In the genomic region with DNA sequence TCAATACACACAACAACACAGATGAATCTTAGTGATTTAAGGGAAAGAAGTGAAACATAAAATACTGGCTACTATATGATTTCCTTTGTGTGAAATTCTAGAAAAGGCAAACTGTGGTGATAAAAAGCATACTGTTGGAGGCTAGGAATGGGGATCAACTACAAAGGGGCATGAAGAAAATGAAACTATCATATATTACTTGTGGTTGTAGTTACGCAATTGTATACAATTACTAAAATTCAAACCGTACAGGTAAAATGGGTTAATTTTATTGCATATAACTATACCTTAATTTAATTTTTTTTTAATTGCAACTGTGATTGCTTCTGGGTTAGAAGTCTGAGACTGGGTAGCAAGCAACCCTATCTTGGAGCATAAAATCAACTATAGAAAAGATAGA, we compare ENCODE assay signal across 29 cellular contexts.
"Had no signal": no experiment of that assay in that cellular context is flagged by ENCODE, and none has a peak within 500 bp of the region (broad histone marks: within the 10 kb centered on the region; RNA-seq: fewer than 3 reads in every experiment).

No MANE protein-coding gene starts in this region.

- H3K4me3 Mint-ChIP-seq: stimulated activated effector memory CD8-positive, alpha-beta T cell treated with anti-CD3 and anti-CD28 coated beads, Interleukin-12 subunit alpha, Interleukin-12 subunit beta, amount 100 ng/mL, for 72 hours; stimulated activated memory B cell treated with anti-CD40 and anti-IgM and Interleukin-4, amounts not matched to agents 10 μg/mL and 1 μg/mL and 100 μg/mL, for 72 hours; stimulated activated naive B cell treated with anti-CD40 and anti-IgM and Interleukin-4, amounts not matched to agents 10 μg/mL and 1 μg/mL and 100 μg/mL, for 72 hours; stimulated activated naive CD8-positive, alpha-beta T cell treated with anti-CD3 and anti-CD28 coated beads, Interleukin-15, amount 100 ng/mL, for 72 hours; stimulated activated naive CD8-positive, alpha-beta T cell treated with anti-CD3 and anti-CD28 coated beads, Interleukin-15, Interleukin-2, amounts not matched to agents 100 ng/mL and 50 ng/mL, for 24 hours; type B pancreatic cell had no signal

- FAIRE-seq: urothelium cell line had no signal

- H3K27ac ChIP-seq: stomach, suprapubic skin, testis, thoracic aorta, thyroid gland, tibial artery, tibial nerve, transverse colon, upper lobe of left lung, upper lobe of right lung, uterus, vagina had no signal

- ATAC-seq: stimulated activated effector memory CD8-positive, alpha-beta T cell treated with anti-CD3 and anti-CD28 coated beads, Interleukin-12 subunit alpha, Interleukin-12 subunit beta, amount 100 ng/mL, for 72 hours; stimulated activated memory B cell treated with anti-CD40 and anti-IgM and Interleukin-4, amounts not matched to agents 10 μg/mL and 1 μg/mL and 100 μg/mL, for 72 hours; stimulated activated naive B cell treated with anti-CD40 and anti-IgM and Interleukin-4, amounts not matched to agents 10 μg/mL and 1 μg/mL and 100 μg/mL, for 72 hours; stimulated activated naive CD8-positive, alpha-beta T cell treated with anti-CD3 and anti-CD28 coated beads, Interleukin-15, amount 100 ng/mL, for 72 hours; stimulated activated naive CD8-positive, alpha-beta T cell treated with anti-CD3 and anti-CD28 coated beads, Interleukin-15, Interleukin-2, amounts not matched to agents 100 U/mL and 50 U/mL, for 24 hours; upper lobe of right lung had no signal

- H3K4me1 ChIP-seq: stomach, suprapubic skin, testis, thyroid gland, tibial artery, tibial nerve, transverse colon, upper lobe of left lung, upper lobe of right lung, uterus, vagina had no signal

- H3K27me3 ChIP-seq: stomach, suprapubic skin, testis, thyroid gland, tibial artery, tibial nerve, transverse colon, upper lobe of left lung, upper lobe of right lung, uterus, vagina had no signal

- H3K36me3 ChIP-seq: uterus had no signal

- H3K4me1 Mint-ChIP-seq: stimulated activated memory B cell treated with anti-CD40 and anti-IgM and Interleukin-4, amounts not matched to agents 10 μg/mL and 1 μg/mL and 100 μg/mL, for 72 hours; stimulated activated naive B cell treated with anti-CD40 and anti-IgM and Interleukin-4, amounts not matched to agents 10 μg/mL and 1 μg/mL and 100 μg/mL, for 72 hours; stimulated activated naive CD8-positive, alpha-beta T cell treated with anti-CD3 and anti-CD28 coated beads, Interleukin-15, amount 100 ng/mL, for 72 hours had no signal

- H3K27me3 Mint-ChIP-seq: stimulated activated memory B cell treated with anti-CD40 and anti-IgM and Interleukin-4, amounts not matched to agents 10 μg/mL and 1 μg/mL and 100 μg/mL, for 72 hours; stimulated activated naive B cell treated with anti-CD40 and anti-IgM and Interleukin-4, amounts not matched to agents 10 μg/mL and 1 μg/mL and 100 μg/mL, for 72 hours; stimulated activated naive CD8-positive, alpha-beta T cell treated with anti-CD3 and anti-CD28 coated beads, Interleukin-15, amount 100 ng/mL, for 72 hours; stimulated activated naive CD8-positive, alpha-beta T cell treated with anti-CD3 and anti-CD28 coated beads, Interleukin-15, Interleukin-2, amounts not matched to agents 100 ng/mL and 50 ng/mL, for 24 hours; type B pancreatic cell had no signal

- H3K9me3 ChIP-seq: stomach, suprapubic skin, testis, thoracic aorta, thyroid gland, tibial artery, tibial nerve, transverse colon, upper lobe of left lung, upper lobe of right lung, uterus, vagina had no signal

- H3K4me3 ChIP-seq: stomach, suprapubic skin, testis, thoracic aorta, thyroid gland, tibial artery, tibial nerve, transverse colon, upper lobe of left lung, upper lobe of right lung, uterus, vagina had no signal

- DNase-seq: stimulated activated CD4-positive, alpha-beta T cell treated with anti-CD3 and anti-CD28 coated beads, Interleukin-2, amount 100 ng/mL, for 48 hours; stimulated activated CD4-positive, alpha-beta T cell treated with anti-CD3 and anti-CD28 coated beads, Interleukin-4, amount 100 ng/mL, for 1 hour; stimulated activated CD4-positive, alpha-beta T cell treated with anti-CD3 and anti-CD28 coated beads, Interleukin-4, amount 100 ng/mL, for 24 hours; stimulated activated CD4-positive, alpha-beta T cell treated with anti-CD3 and anti-CD28 coated beads, Interleukin-4, amount 100 ng/mL, for 4 hours; stimulated activated CD8-positive, alpha-beta memory T cell treated with anti-CD3 and anti-CD28 coated beads, Interleukin-4, amount 100 ng/mL, for 48 hours; stimulated activated naive B cell treated with anti-CD40 and anti-IgM and Interleukin-4, amounts not matched to agents 10 μg/mL and 1 μg/mL and 100 μg/mL, for 72 hours; stimulated activated naive CD4-positive, alpha-beta T cell; stimulated activated naive CD4-positive, alpha-beta T cell treated with Interleukin-2 at 50 U/mL for 16 hours; stimulated activated naive CD8-positive, alpha-beta T cell treated with anti-CD3 and anti-CD28 coated beads, Interleukin-15, amount 100 ng/mL, for 72 hours; stimulated activated naive CD8-positive, alpha-beta T cell treated with anti-CD3 and anti-CD28 coated beads, Interleukin-15, Interleukin-2, amounts not matched to agents 100 U/mL and 50 U/mL, for 24 hours; stomach; substantia nigra; testis; thyroid gland; tibial artery; transverse colon; trophoblast cell; upper lobe of left lung; upper lobe of right lung; uterus had no signal

- H3K9me3 Mint-ChIP-seq: stimulated activated effector memory CD8-positive, alpha-beta T cell treated with anti-CD3 and anti-CD28 coated beads, Interleukin-12 subunit alpha, Interleukin-12 subunit beta, amount 100 ng/mL, for 72 hours; stimulated activated memory B cell treated with anti-CD40 and anti-IgM and Interleukin-4, amounts not matched to agents 10 μg/mL and 1 μg/mL and 100 μg/mL, for 72 hours; stimulated activated naive B cell treated with anti-CD40 and anti-IgM and Interleukin-4, amounts not matched to agents 10 μg/mL and 1 μg/mL and 100 μg/mL, for 72 hours; stimulated activated naive CD8-positive, alpha-beta T cell treated with anti-CD3 and anti-CD28 coated beads, Interleukin-15, amount 100 ng/mL, for 72 hours; stimulated activated naive CD8-positive, alpha-beta T cell treated with anti-CD3 and anti-CD28 coated beads, Interleukin-15, Interleukin-2, amounts not matched to agents 100 ng/mL and 50 ng/mL, for 24 hours; type B pancreatic cell had no signal

- H3K27ac Mint-ChIP-seq: stimulated activated effector memory CD8-positive, alpha-beta T cell treated with anti-CD3 and anti-CD28 coated beads, Interleukin-12 subunit alpha, Interleukin-12 subunit beta, amount 100 ng/mL, for 72 hours; stimulated activated memory B cell treated with anti-CD40 and anti-IgM and Interleukin-4, amounts not matched to agents 10 μg/mL and 1 μg/mL and 100 μg/mL, for 72 hours; stimulated activated naive B cell treated with anti-CD40 and anti-IgM and Interleukin-4, amounts not matched to agents 10 μg/mL and 1 μg/mL and 100 μg/mL, for 72 hours; stimulated activated naive CD8-positive, alpha-beta T cell treated with anti-CD3 and anti-CD28 coated beads, Interleukin-15, amount 100 ng/mL, for 72 hours; stimulated activated naive CD8-positive, alpha-beta T cell treated with anti-CD3 and anti-CD28 coated beads, Interleukin-15, Interleukin-2, amounts not matched to agents 100 ng/mL and 50 ng/mL, for 24 hours; type B pancreatic cell had no signal
